In the genomic region with DNA sequence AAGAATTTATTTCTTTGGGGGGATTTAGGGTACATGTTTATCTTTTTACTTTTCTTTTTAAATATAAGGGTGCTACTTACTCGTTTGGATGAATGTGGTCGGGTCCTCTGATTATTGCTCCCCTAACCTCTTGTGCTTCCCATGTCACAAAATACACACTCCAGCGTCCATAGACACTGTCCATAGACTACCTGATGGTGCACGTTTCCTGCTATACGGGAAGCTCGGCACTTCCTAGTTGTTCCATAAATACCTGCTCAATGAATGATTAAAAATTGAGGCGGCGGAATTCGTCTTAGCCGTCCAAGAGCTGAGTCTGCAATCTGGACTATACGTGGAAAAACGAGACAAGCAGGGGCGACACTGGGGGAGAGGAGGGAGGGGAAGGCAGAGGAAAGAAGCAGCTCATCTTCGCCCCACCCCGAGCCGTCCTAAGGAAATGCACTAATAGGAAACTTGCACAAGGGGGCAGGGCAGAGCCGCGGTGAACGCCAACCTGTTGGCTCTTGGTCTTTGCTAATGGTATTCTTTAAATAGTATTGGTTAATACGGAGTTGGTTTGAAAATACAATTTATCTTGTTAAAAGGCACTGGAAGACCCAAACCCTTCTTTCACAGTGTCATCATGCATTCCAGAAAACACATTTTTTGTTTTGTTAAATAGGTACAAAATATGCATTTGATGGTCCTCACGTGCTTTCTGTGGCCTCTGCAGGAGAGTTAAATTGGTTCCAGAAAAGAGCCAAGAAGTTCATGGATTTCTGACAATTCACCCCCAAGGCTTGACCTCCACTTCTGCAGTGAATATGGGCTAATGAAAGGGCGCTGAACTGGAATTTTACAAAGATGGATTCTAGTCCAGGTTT, we compare ENCODE assay signal across 9 cellular contexts.
DNase-seq lines count a peak whose midpoint lies in the region; ATAC-seq and TF ChIP-seq lines count a peak whose summit lies in the region.
"Had no signal": no experiment of that assay in that cellular context is flagged by ENCODE, and none has a peak within 500 bp of the region (broad histone marks: within the 10 kb centered on the region; RNA-seq: fewer than 3 reads in every experiment).

No MANE protein-coding gene starts in this region.

- peaks cover 10% of the 10 kb centered on the region for H3F3A ChIP-seq in smooth muscle cell (ENCODE audit: low read depth)

- H3K9me3 Mint-ChIP-seq in activated CD4-positive, alpha-beta memory T cell treated with anti-CD3 and anti-CD28 coated beads for 36 hours = peaks cover 26% of the 10 kb centered on the region

- DNase-seq in COLO668 (lab: John Stamatoyannopoulos, UW; ENCODE audit: unreplicated experiment) = peak; percentile 7
- peak; percentile 31 to 73 for DNase-seq in HL-60 (ENCODE audit: low read depth in 1 of 2, low spot score in 1 of 2)
- DNase-seq in activated CD4-positive, alpha-beta memory T cell treated with anti-CD3 and anti-CD28 coated beads for 36 hours = peak; percentile 32
- DNase-seq in left ventricle myocardium inferior = peak; percentile 33
- peak; percentile 1 for DNase-seq in smooth muscle cell (lab: John Stamatoyannopoulos, UW; ENCODE audit: unreplicated experiment)
- DNase-seq in dedifferentiated amniotic fluid mesenchymal stem cell (ENCODE audit: extremely low spot score) = no peak
- DNase-seq: naive B cell had no signal

- TF ChIP-seq CTCF in HL-60 (IDR thresholded peaks at IDR 0.05; ENCODE audit: insufficient read depth, low read length) (peak; percentile 91), left ventricle myocardium inferior (IDR thresholded peaks at IDR 0.05; ENCODE audit: borderline replicate concordance) (peak; percentile 76), smooth muscle cell (IDR thresholded peaks at IDR 0.05; ENCODE audit: borderline replicate concordance, insufficient read depth, poor library complexity, severe bottlenecking) (peak; percentile 67)

- WGBS in smooth muscle cell (ENCODE audit: low lambda C conversion rate) = 41% methylated on average over 22 of the region's 22 CpGs

- ATAC-seq in GM18868 (IDR thresholded peaks at IDR 0.05; ENCODE audit: unreplicated experiment) (peak; percentile 99), GM18520 (IDR thresholded peaks at IDR 0.05; ENCODE audit: unreplicated experiment) (no peak)

- peaks cover 20% of the 10 kb centered on the region for H3K9me3 ChIP-seq in left ventricle myocardium inferior (replicated peaks)
- no peaks in the 10 kb centered on the region for H3K9me3 ChIP-seq in smooth muscle cell (replicated peaks; ENCODE audit: low read depth)

- no peaks in the 10 kb centered on the region for H4K20me1 ChIP-seq in smooth muscle cell (ENCODE audit: low read depth)

- POLR2A ChIA-PET in activated CD4-positive, alpha-beta memory T cell treated with anti-CD3 and anti-CD28 coated beads for 36 hours (lab: Charles Lee) = no interaction called here

- peaks cover 7% of the 10 kb centered on the region for H3K27me3 Mint-ChIP-seq in activated CD4-positive, alpha-beta memory T cell treated with anti-CD3 and anti-CD28 coated beads for 36 hours

- H3K36me3 ChIP-seq in left ventricle myocardium inferior = no peaks in the 10 kb centered on the region
- H3K36me3 ChIP-seq in smooth muscle cell (ENCODE audit: low read depth) = no peaks in the 10 kb centered on the region

- intact Hi-C loops in activated CD4-positive, alpha-beta memory T cell treated with anti-CD3 and anti-CD28 coated beads for 36 hours (cut with micrococcal nuclease) = no loop called here
- intact Hi-C loops in left ventricle myocardium inferior (cut with micrococcal nuclease) = no loop called here

- no peaks in the 10 kb centered on the region for H3K4me1 Mint-ChIP-seq in activated CD4-positive, alpha-beta memory T cell treated with anti-CD3 and anti-CD28 coated beads for 36 hours (ENCODE audit: low read depth)
- H3K4me1 Mint-ChIP-seq: naive B cell had no signal

- no peaks in the 10 kb centered on the region for H3K79me2 ChIP-seq in smooth muscle cell (ENCODE audit: low read depth)

- H3K4me3 ChIP-seq in HL-60 (replicated peaks; ENCODE audit: insufficient read depth, low read length) = peak overlapping the region; percentile 40
- H3K4me3 ChIP-seq in left ventricle myocardium inferior = peak overlapping the region; percentile 38
- H3K4me3 ChIP-seq in smooth muscle cell = no peak overlapping the region

- H3K9ac ChIP-seq in smooth muscle cell (ENCODE audit: low read depth) = no peak overlapping the region

- peak overlapping the region; percentile 58 for H3K4me2 ChIP-seq in smooth muscle cell

- H3K27me3 ChIP-seq in HL-60 (ENCODE audit: insufficient read depth, poor library complexity, severe bottlenecking) (no peaks in the 10 kb centered on the region), left ventricle myocardium inferior (ENCODE audit: low read depth) (no peaks in the 10 kb centered on the region), smooth muscle cell (ENCODE audit: low read depth) (no peaks in the 10 kb centered on the region)

- H3K4me1 ChIP-seq in left ventricle myocardium inferior (peaks cover 6% of the 10 kb centered on the region), smooth muscle cell (ENCODE audit: low read depth) (no peaks in the 10 kb centered on the region)

- CTCF ChIA-PET in activated CD4-positive, alpha-beta memory T cell treated with anti-CD3 and anti-CD28 coated beads for 36 hours (lab: Charles Lee) = interaction anchor here (0.9 to 1.9 kb wide), 2 partner anchors 10 to 28 kb away, joined by 3 to 5 read pairs; no protein-coding TSS in a partner anchor

- H3K27ac ChIP-seq in HL-60 (replicated peaks) = no peak overlapping the region
- no peak overlapping the region for H3K27ac ChIP-seq in left ventricle myocardium inferior (replicated peaks)
- H3K27ac ChIP-seq in smooth muscle cell (ENCODE audit: low read depth) = no peak overlapping the region

- no peak overlapping the region for H3K27ac Mint-ChIP-seq in activated CD4-positive, alpha-beta memory T cell treated with anti-CD3 and anti-CD28 coated beads for 36 hours
- H3K27ac Mint-ChIP-seq: naive B cell had no signal

- H3K36me3 Mint-ChIP-seq in activated CD4-positive, alpha-beta memory T cell treated with anti-CD3 and anti-CD28 coated beads for 36 hours = no peaks in the 10 kb centered on the region

- no peak overlapping the region for H3K4me3 Mint-ChIP-seq in activated CD4-positive, alpha-beta memory T cell treated with anti-CD3 and anti-CD28 coated beads for 36 hours

- no peak overlapping the region for H2AFZ ChIP-seq in smooth muscle cell (ENCODE audit: low read depth)
